1 cellular context compared by ENCODE assay signal in genomic region chr5:151617841-151618710, GRCh38.
A peak's percentile ranks its signal among the peaks of the same experiment; 100 is the strongest.
TF ChIP-seq lines count a peak whose summit lies in the region.

No MANE protein-coding gene starts in this region.

TF ChIP-seq in HepG2, 621 proteins besides CTCF, POLR2A, EP300 and RAD21 (continued from another document):
- TF ChIP-seq CEBPZ (IDR thresholded peaks at IDR 0.05; ENCODE audit: low read length): peak; percentile 52; the same call in 1 of the 2 replicates
- peak; percentile 26; the same call in 1 of the 2 replicates for TF ChIP-seq ZKSCAN1 (IDR thresholded peaks at IDR 0.05; ENCODE audit: low read length)
- TF ChIP-seq ZNF792 (CRISPR knock-in tag; IDR thresholded peaks at IDR 0.05): peak; percentile 53; the same call in 1 of the 2 replicates
- TF ChIP-seq, protein P1, sequence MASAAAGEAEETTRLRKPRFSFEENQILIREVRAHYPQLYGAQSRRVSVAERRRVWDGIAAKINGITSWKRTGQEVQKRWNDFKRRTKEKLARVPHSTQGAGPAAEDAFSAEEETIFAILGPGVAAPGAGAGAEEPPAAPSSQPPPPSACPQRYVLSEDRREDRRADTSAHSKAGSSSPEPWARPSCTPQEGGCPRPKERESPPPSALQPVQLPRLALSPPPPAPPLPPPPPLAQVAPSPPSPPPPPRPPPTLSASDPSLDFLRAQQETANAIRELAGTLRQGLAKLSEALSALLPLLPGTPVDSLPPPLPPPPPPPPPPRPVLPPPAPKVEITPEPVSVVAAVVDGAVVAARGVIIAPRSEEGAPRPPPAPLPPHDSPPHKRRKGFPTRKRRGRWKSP (CRISPR knock-in tag; IDR thresholded peaks at IDR 0.05): no peak; the same call in 1 of the 2 replicates
- TF ChIP-seq, protein P2, sequence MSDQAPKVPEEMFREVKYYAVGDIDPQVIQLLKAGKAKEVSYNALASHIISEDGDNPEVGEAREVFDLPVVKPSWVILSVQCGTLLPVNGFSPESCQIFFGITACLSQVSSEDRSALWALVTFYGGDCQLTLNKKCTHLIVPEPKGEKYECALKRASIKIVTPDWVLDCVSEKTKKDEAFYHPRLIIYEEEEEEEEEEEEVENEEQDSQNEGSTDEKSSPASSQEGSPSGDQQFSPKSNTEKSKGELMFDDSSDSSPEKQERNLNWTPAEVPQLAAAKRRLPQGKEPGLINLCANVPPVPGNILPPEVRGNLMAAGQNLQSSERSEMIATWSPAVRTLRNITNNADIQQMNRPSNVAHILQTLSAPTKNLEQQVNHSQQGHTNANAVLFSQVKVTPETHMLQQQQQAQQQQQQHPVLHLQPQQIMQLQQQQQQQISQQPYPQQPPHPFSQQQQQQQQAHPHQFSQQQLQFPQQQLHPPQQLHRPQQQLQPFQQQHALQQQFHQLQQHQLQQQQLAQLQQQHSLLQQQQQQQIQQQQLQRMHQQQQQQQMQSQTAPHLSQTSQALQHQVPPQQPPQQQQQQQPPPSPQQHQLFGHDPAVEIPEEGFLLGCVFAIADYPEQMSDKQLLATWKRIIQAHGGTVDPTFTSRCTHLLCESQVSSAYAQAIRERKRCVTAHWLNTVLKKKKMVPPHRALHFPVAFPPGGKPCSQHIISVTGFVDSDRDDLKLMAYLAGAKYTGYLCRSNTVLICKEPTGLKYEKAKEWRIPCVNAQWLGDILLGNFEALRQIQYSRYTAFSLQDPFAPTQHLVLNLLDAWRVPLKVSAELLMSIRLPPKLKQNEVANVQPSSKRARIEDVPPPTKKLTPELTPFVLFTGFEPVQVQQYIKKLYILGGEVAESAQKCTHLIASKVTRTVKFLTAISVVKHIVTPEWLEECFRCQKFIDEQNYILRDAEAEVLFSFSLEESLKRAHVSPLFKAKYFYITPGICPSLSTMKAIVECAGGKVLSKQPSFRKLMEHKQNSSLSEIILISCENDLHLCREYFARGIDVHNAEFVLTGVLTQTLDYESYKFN (CRISPR knock-in tag; conservative IDR thresholded peaks at IDR 0.05): peak; percentile 63
- peak; percentile 95 for TF ChIP-seq FOXA3 (CRISPR knock-in tag; IDR thresholded peaks at IDR 0.05)
- TF ChIP-seq ZSCAN9 (CRISPR knock-in tag; IDR thresholded peaks at IDR 0.05; ENCODE audit: borderline replicate concordance): peak; percentile 56; the same call in 1 of the 2 replicates
- TF ChIP-seq ONECUT2 (CRISPR knock-in tag; IDR thresholded peaks at IDR 0.05): peak; percentile 76
- TF ChIP-seq SKIL (CRISPR knock-in tag; IDR thresholded peaks at IDR 0.05; ENCODE audit: borderline replicate concordance): peak; percentile 56; the same call in 1 of the 2 replicates
- TF ChIP-seq NR2F2 (IDR thresholded peaks at IDR 0.05; ENCODE audit: borderline replicate concordance, low read depth): peak; percentile 49; the same call in 1 of the 2 replicates
- peak; percentile 36; the same call in 1 of the 2 replicates for TF ChIP-seq CEBPG (CRISPR knock-in tag; IDR thresholded peaks at IDR 0.05)
- no peak for TF ChIP-seq SOX6 (IDR thresholded peaks at IDR 0.05)
- peak; percentile 96 for TF ChIP-seq SOX6 (CRISPR knock-in tag; IDR thresholded peaks at IDR 0.05)
- TF ChIP-seq ZNF503 (CRISPR knock-in tag; IDR thresholded peaks at IDR 0.05): peak; percentile 88
- TF ChIP-seq NFE2L2 (IDR thresholded peaks at IDR 0.05; ENCODE audit: low read length): peak; percentile 28; the same call in 1 of the 2 replicates
- TF ChIP-seq ARID3A (IDR thresholded peaks at IDR 0.05; ENCODE audit: low read depth, low read length): peak; percentile 91
- peak; percentile 83 for TF ChIP-seq BCL6 (CRISPR knock-in tag; IDR thresholded peaks at IDR 0.05)
- no peak for TF ChIP-seq GABPA (IDR thresholded peaks at IDR 0.05; ENCODE audit: low read depth, low read length)
- TF ChIP-seq GABPA (CRISPR knock-in tag; IDR thresholded peaks at IDR 0.05; ENCODE audit: low read depth): peak; percentile 23; the same call in 1 of the 2 replicates
- peak; percentile 75 for TF ChIP-seq ZMYM3 (CRISPR knock-in tag; IDR thresholded peaks at IDR 0.05)
- TF ChIP-seq ZNF24 (IDR thresholded peaks at IDR 0.05): peak; percentile 9; the same call in 1 of the 2 replicates
- no peak for TF ChIP-seq ZFP82 (CRISPR knock-in tag; IDR thresholded peaks at IDR 0.05; ENCODE audit: borderline replicate concordance)
- peak; percentile 55; the same call in 1 of the 2 replicates for TF ChIP-seq TARDBP (CRISPR knock-in tag; IDR thresholded peaks at IDR 0.05)
- peak; percentile 80; the same call in 1 of the 2 replicates for TF ChIP-seq ZNF3 (CRISPR knock-in tag; IDR thresholded peaks at IDR 0.05)
- TF ChIP-seq, protein P3, sequence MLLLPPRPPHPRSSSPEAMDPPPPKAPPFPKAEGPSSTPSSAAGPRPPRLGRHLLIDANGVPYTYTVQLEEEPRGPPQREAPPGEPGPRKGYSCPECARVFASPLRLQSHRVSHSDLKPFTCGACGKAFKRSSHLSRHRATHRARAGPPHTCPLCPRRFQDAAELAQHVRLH (CRISPR knock-in tag; IDR thresholded peaks at IDR 0.05; ENCODE audit: borderline replicate concordance, low read depth): 0 out of 2 replicates have a peak, but pooled peaks have one; percentile 34
- peak; percentile 96 for TF ChIP-seq JUND (CRISPR knock-in tag; IDR thresholded peaks at IDR 0.05)
- TF ChIP-seq ZGPAT (CRISPR knock-in tag; IDR thresholded peaks at IDR 0.05): peak; percentile 86
- 0 out of 2 replicates have a peak, but pooled peaks have one; percentile 34 for TF ChIP-seq NKX3-1 (CRISPR knock-in tag; IDR thresholded peaks at IDR 0.05)
- TF ChIP-seq, protein P4, sequence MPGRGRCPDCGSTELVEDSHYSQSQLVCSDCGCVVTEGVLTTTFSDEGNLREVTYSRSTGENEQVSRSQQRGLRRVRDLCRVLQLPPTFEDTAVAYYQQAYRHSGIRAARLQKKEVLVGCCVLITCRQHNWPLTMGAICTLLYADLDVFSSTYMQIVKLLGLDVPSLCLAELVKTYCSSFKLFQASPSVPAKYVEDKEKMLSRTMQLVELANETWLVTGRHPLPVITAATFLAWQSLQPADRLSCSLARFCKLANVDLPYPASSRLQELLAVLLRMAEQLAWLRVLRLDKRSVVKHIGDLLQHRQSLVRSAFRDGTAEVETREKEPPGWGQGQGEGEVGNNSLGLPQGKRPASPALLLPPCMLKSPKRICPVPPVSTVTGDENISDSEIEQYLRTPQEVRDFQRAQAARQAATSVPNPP (CRISPR knock-in tag; IDR thresholded peaks at IDR 0.05): no peak
- TF ChIP-seq RBFOX2 (IDR thresholded peaks at IDR 0.05; ENCODE audit: low read depth, low read length): no peak
- TF ChIP-seq ATF1 (CRISPR knock-in tag; IDR thresholded peaks at IDR 0.05): peak; percentile 42; the same call in 1 of the 2 replicates
- 0 out of 2 replicates have a peak, but pooled peaks have one; percentile 50 for TF ChIP-seq DNMT3B (CRISPR knock-in tag; conservative IDR thresholded peaks at IDR 0.05)
- no peak for TF ChIP-seq KDM5A (IDR thresholded peaks at IDR 0.05; ENCODE audit: borderline replicate concordance, low read length)
